In the genomic region with DNA sequence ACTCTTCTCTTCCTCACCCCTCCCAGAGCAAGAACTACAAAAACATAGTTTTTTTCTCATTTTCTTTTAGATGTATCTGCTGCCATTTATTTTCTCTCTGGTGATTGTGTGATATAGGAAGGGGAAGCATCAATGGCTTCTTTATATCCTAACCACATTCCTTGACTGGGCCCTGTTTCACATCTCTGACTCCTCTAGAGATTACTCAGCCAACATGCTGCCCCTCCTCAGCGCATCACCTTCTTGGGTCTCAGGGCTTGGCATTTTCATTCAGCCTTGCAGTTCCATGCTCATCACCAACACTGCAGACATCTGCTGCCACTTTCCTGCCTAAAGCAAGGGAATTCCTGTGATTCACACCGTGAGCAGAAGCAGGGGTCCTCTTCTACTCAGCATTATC, we compare ENCODE assay signal across 20 cellular contexts.
A peak's percentile ranks its signal among the peaks of the same experiment; 100 is the strongest.
DNase-seq lines count a peak whose midpoint lies in the region; ATAC-seq and TF ChIP-seq lines count a peak whose summit lies in the region.
"Had no signal": no experiment of that assay in that cellular context is flagged by ENCODE, and none has a peak within 500 bp of the region (broad histone marks: within the 10 kb centered on the region; RNA-seq: fewer than 3 reads in every experiment).

No MANE protein-coding gene starts in this region.

- peak; percentile 81 for ATAC-seq in stimulated activated effector memory CD8-positive, alpha-beta T cell treated with anti-CD3 and anti-CD28 coated beads, Interleukin-12 subunit alpha, Interleukin-12 subunit beta, amount 100 ng/mL, for 72 hours
- ATAC-seq: GM23338, HCT116, K562 had no signal

- TF ChIP-seq POLR2A in prostate gland (IDR thresholded peaks at IDR 0.05), result no peak
- TF ChIP-seq POLR2A in esophagus squamous epithelium (IDR thresholded peaks at IDR 0.05), result no peak

- H3K27me3 ChIP-seq in ascending aorta (no peaks in the 10 kb centered on the region), prostate gland (replicated peaks; ENCODE audit: insufficient read depth) (no peaks in the 10 kb centered on the region), esophagus squamous epithelium (no peaks in the 10 kb centered on the region)

- H3K4me3 ChIP-seq in epithelial cell of esophagus (ENCODE audit: low read length), result no peak overlapping the region
- H3K4me3 ChIP-seq in ascending aorta, result no peak overlapping the region
- H3K4me3 ChIP-seq in prostate gland, result no peak overlapping the region
- no peak overlapping the region for H3K4me3 ChIP-seq in esophagus squamous epithelium
- H3K4me3 ChIP-seq: GM23338, K562, SK-N-MC had no signal

- peaks cover 43% of the 10 kb centered on the region for H3K4me1 Mint-ChIP-seq in stimulated activated effector memory CD8-positive, alpha-beta T cell treated with anti-CD3 and anti-CD28 coated beads, Interleukin-12 subunit alpha, Interleukin-12 subunit beta, amount 100 ng/mL, for 72 hours
- H3K4me1 Mint-ChIP-seq: CD14-positive monocyte, GM23338 had no signal

- WGBS in prostate gland, result 98% methylated on average over 2 of the region's 2 CpGs
- WGBS in esophagus squamous epithelium, 2 donors, result 82 to 93% methylated on average over 2 of the region's 2 CpGs

- in situ Hi-C loops in GM13976 (cut with MboI; ENCODE audit: low sequenced_read_pairs, unreplicated experiment), result no loop called here

- no peaks in the 10 kb centered on the region for H3K9me3 ChIP-seq in ascending aorta
- no peaks in the 10 kb centered on the region for H3K9me3 ChIP-seq in prostate gland
- H3K9me3 ChIP-seq in esophagus squamous epithelium, result no peaks in the 10 kb centered on the region

- H3K27ac Mint-ChIP-seq in stimulated activated effector memory CD8-positive, alpha-beta T cell treated with anti-CD3 and anti-CD28 coated beads, Interleukin-12 subunit alpha, Interleukin-12 subunit beta, amount 100 ng/mL, for 72 hours, result no peak overlapping the region
- H3K27ac Mint-ChIP-seq: CD14-positive monocyte, GM23338 had no signal

- H3K27ac ChIP-seq in ascending aorta (no peak overlapping the region), prostate gland (no peak overlapping the region), esophagus squamous epithelium (no peak overlapping the region)
- H3K27ac ChIP-seq: SK-N-MC had no signal

- H3K36me3 ChIP-seq in ascending aorta, result no peaks in the 10 kb centered on the region
- no peaks in the 10 kb centered on the region for H3K36me3 ChIP-seq in prostate gland
- no peaks in the 10 kb centered on the region for H3K36me3 ChIP-seq in esophagus squamous epithelium

- H3K9me3 Mint-ChIP-seq in stimulated activated effector memory CD8-positive, alpha-beta T cell treated with anti-CD3 and anti-CD28 coated beads, Interleukin-12 subunit alpha, Interleukin-12 subunit beta, amount 100 ng/mL, for 72 hours, result no peaks in the 10 kb centered on the region
- H3K9me3 Mint-ChIP-seq: GM23338 had no signal

- intact Hi-C loops in ascending aorta (cut with DNase I), result no loop called here
- intact Hi-C loops in prostate gland (cut with DNase I), result no loop called here
- intact Hi-C loops in esophagus squamous epithelium (cut with DNase I), result no loop called here

- DNase-seq in GM13976 (ENCODE audit: low spot score) (peak; percentile 6), HT1080 (ENCODE audit: low read depth) (peak; percentile 5), epithelial cell of esophagus (ENCODE audit: low read depth) (peak; percentile 15), ascending aorta (ENCODE audit: low spot score in 2 of 2) (no peak), prostate gland (ENCODE audit: low spot score) (no peak), esophagus squamous epithelium (lab: John Stamatoyannopoulos, UW) (no peak)
- DNase-seq in stimulated activated effector memory CD8-positive, alpha-beta T cell treated with anti-CD3 and anti-CD28 coated beads, Interleukin-12 subunit alpha, Interleukin-12 subunit beta, amount 100 ng/mL, for 72 hours (ENCODE audit: low spot score in 2 of 2), result no peak
- DNase-seq: ACHN; DMS79; NCI-H187; NCI-H2107; NCI-H510A; NCI-H748 treated with DMSO at 0.1 percent for 48 hours; NK-92 treated with Interleukin-12 subunit alpha and Interleukin-12 subunit beta, amount 100 ng/mL, for 24 hours; SHP77 had no signal

- TF ChIP-seq CTCF in GM13976 (IDR thresholded peaks at IDR 0.05; ENCODE audit: borderline replicate concordance, control extremely low read depth, extremely low read depth, insufficient read depth, missing control alignments) (no peak), epithelial cell of esophagus (IDR thresholded peaks at IDR 0.05; ENCODE audit: insufficient read depth, low read depth, low read length, missing control alignments) (no peak), ascending aorta (IDR thresholded peaks at IDR 0.05) (no peak), prostate gland (IDR thresholded peaks at IDR 0.05) (no peak), esophagus squamous epithelium (IDR thresholded peaks at IDR 0.05) (no peak)

- no peaks in the 10 kb centered on the region for H3K36me3 Mint-ChIP-seq in stimulated activated effector memory CD8-positive, alpha-beta T cell treated with anti-CD3 and anti-CD28 coated beads, Interleukin-12 subunit alpha, Interleukin-12 subunit beta, amount 100 ng/mL, for 72 hours
- H3K36me3 Mint-ChIP-seq: CD14-positive monocyte had no signal

- no peak overlapping the region for H3K4me3 Mint-ChIP-seq in stimulated activated effector memory CD8-positive, alpha-beta T cell treated with anti-CD3 and anti-CD28 coated beads, Interleukin-12 subunit alpha, Interleukin-12 subunit beta, amount 100 ng/mL, for 72 hours
- H3K4me3 Mint-ChIP-seq: CD14-positive monocyte, GM23338 had no signal

- no peaks in the 10 kb centered on the region for H3K4me1 ChIP-seq in ascending aorta
- no peaks in the 10 kb centered on the region for H3K4me1 ChIP-seq in prostate gland (replicated peaks)
- H3K4me1 ChIP-seq in esophagus squamous epithelium, result no peaks in the 10 kb centered on the region

Comparison
In these comparisons a context has a peak if more than half of its experiments do, and no peak if none do; other contexts are left out.
1. DNase-seq: peak in GM13976 (single experiment), HT1080 (single experiment) and epithelial cell of esophagus (single experiment); none in stimulated activated effector memory CD8-positive, alpha-beta T cell treated with anti-CD3 and anti-CD28 coated beads, Interleukin-12 subunit alpha, Interleukin-12 subunit beta, amount 100 ng/mL, for 72 hours (0 of 2), ascending aorta (0 of 2), prostate gland (single experiment) and esophagus squamous epithelium (single experiment).